In genomic region chr12:26939953-26940352, GRCh38 we compare ENCODE assay signal across 9 cellular contexts. TPM values are rescaled to one million over a fixed set of nuclear protein-coding genes. Genes with fewer than 3 reads are reported as not detected.
DNase-seq lines count a peak whose midpoint lies in the region; ATAC-seq and TF ChIP-seq lines count a peak whose summit lies in the region.
"Had no signal": no experiment of that assay in that cellular context is flagged by ENCODE, and none has a peak within 500 bp of the region (broad histone marks: within the 10 kb centered on the region; RNA-seq: fewer than 3 reads in every experiment).

No MANE protein-coding gene starts in this region.

- H3K9ac ChIP-seq in SK-N-SH (peak overlapping the region; percentile 90; the same call in 1 of the 2 replicates), stomach smooth muscle (ENCODE audit: low read length in 2 of 2) (no peak overlapping the region)

- H3K4me3 ChIP-seq in SK-N-SH (ENCODE audit: low read depth in 2 of 2, low read length in 1 of 2): peak overlapping the region; percentile 96 to 98; a peak in 3 of 4 replicates
- peak overlapping the region; percentile 94 for H3K4me3 ChIP-seq in fibroblast of villous mesenchyme (ENCODE audit: low read depth, low read length)
- H3K4me3 ChIP-seq in stomach smooth muscle (ENCODE audit: low read length in 2 of 2): peak overlapping the region; percentile 89

- TF ChIP-seq CTCF in SK-N-SH (IDR thresholded peaks at IDR 0.05) (no peak), fibroblast of villous mesenchyme (IDR thresholded peaks at IDR 0.05; ENCODE audit: insufficient read depth, low read depth, low read length) (no peak)

- ATAC-seq in SK-N-SH treated with all-trans-retinoic acid at 6 μM for 48 hours (no peak), T-cell (replicated peaks in 1 of 4) (no peak), GM21723 (IDR thresholded peaks at IDR 0.05; ENCODE audit: unreplicated experiment) (no peak), GM18505 (IDR thresholded peaks at IDR 0.05; ENCODE audit: unreplicated experiment) (no peak)

- no peaks in the 10 kb centered on the region for H3K9me3 Mint-ChIP-seq in T-cell

- DNase-seq in SK-N-SH (no peak), T-cell (no peak), fibroblast of villous mesenchyme (ENCODE audit: low read depth) (no peak), cerebellar nuclear complex (lab: John Stamatoyannopoulos, UW) (no peak)
- DNase-seq: hypothalamus had no signal

- peaks cover 9% of the 10 kb centered on the region for H3K36me3 Mint-ChIP-seq in T-cell

- TF ChIP-seq POLR2A in GM18505 (IDR thresholded peaks at IDR 0.05; ENCODE audit: borderline replicate concordance, extremely low read depth, insufficient read depth, insufficient read length): no peak

- H3K36me3 ChIP-seq in SK-N-SH (replicated peaks in 1 of 2; ENCODE audit: control insufficient read depth in 1 of 2, insufficient read depth in 2 of 2, low read length in 1 of 2): no peaks in the 10 kb centered on the region
- no peaks in the 10 kb centered on the region for H3K36me3 ChIP-seq in stomach smooth muscle (ENCODE audit: control insufficient read depth in 2 of 2, insufficient read depth in 2 of 2, low read length in 2 of 2)

- peaks cover 8% of the 10 kb centered on the region for H3F3A ChIP-seq in SK-N-SH (replicated peaks; ENCODE audit: insufficient read depth)

- no peak overlapping the region for H3K27ac ChIP-seq in SK-N-SH (ENCODE audit: low read depth in 2 of 2, low read length in 1 of 2)
- no peak overlapping the region for H3K27ac ChIP-seq in stomach smooth muscle (ENCODE audit: low read length)

- peak overlapping the region; percentile 98 to 99 for H3K27ac Mint-ChIP-seq in T-cell

- H4K20me1 ChIP-seq in SK-N-SH (ENCODE audit: insufficient read depth): peaks cover 18% of the 10 kb centered on the region

- H3K4me2 ChIP-seq in SK-N-SH: peak overlapping the region; percentile 93

- WGBS in SK-N-SH (ENCODE audit: low lambda C conversion rate): 71% methylated on average over 1 of the region's 1 CpG

- H3K79me2 ChIP-seq in SK-N-SH (ENCODE audit: insufficient read depth): peaks cover 91% of the 10 kb centered on the region

- H2AFZ ChIP-seq in SK-N-SH (ENCODE audit: low read depth): no peak overlapping the region

- TF ChIP-seq EP300 in SK-N-SH (IDR thresholded peaks at IDR 0.05; ENCODE audit: borderline replicate concordance in 1 of 2, low read depth in 1 of 2, low read length in 1 of 2): no peak

- no peaks in the 10 kb centered on the region for H3K27me3 Mint-ChIP-seq in T-cell

- H3K4me3 Mint-ChIP-seq in T-cell: peak overlapping the region; percentile 91 to 98 (median 95)

- H3K9me3 ChIP-seq in SK-N-SH (peaks cover 7% of the 10 kb centered on the region), stomach smooth muscle (ENCODE audit: control insufficient read depth in 2 of 2, low read length in 2 of 2) (no peaks in the 10 kb centered on the region)

- peaks cover 69 to 85% (median 72%) of the 10 kb centered on the region in 3 donors for H3K4me1 Mint-ChIP-seq in T-cell

- CTCF ChIA-PET in SK-N-SH (lab: Yijun Ruan, JAX) (interaction anchor here (1.0 kb wide), 2 partner anchors 55 to 74 kb away, joined by 3 to 5 read pairs; partner anchors contain the start of gene TM7SF3), T-cell (lab: Charles Lee) (interaction anchor here in 1 of 2 donors (1.0 kb wide), 1 partner anchor 75 kb away, joined by 3 read pairs; no protein-coding TSS in a partner anchor)

- POLR2A ChIA-PET in SK-N-SH (lab: Yijun Ruan, JAX): no interaction called here
- POLR2A ChIA-PET in T-cell (lab: Charles Lee): no interaction called here

- no peaks in the 10 kb centered on the region for H3K27me3 ChIP-seq in SK-N-SH (ENCODE audit: insufficient read depth)
- H3K27me3 ChIP-seq in stomach smooth muscle (ENCODE audit: control insufficient read depth in 1 of 2, insufficient read depth in 2 of 2, low read length in 2 of 2): no peaks in the 10 kb centered on the region

- no peak for TF ChIP-seq RAD21 in SK-N-SH (IDR thresholded peaks at IDR 0.05; ENCODE audit: low read length)

- H3K9me2 ChIP-seq in SK-N-SH: no peaks in the 10 kb centered on the region; the same call in 1 of the 2 replicates

- H3K4me1 ChIP-seq in SK-N-SH (ENCODE audit: control insufficient read depth in 1 of 2, insufficient read depth in 2 of 2, low read depth in 1 of 2, low read length in 1 of 2) (peaks cover 20 to 21% of the 10 kb centered on the region in 2 experiments; a peak in 3 of 4 replicates), stomach smooth muscle (ENCODE audit: control insufficient read depth, insufficient read depth, low read length) (peaks cover 5% of the 10 kb centered on the region)

TF ChIP-seq in SK-N-SH, 30 proteins besides CTCF, POLR2A, EP300 and RAD21:
- TF ChIP-seq ELF1 (IDR thresholded peaks at IDR 0.05): no peak
- no peak for TF ChIP-seq SIN3A (IDR thresholded peaks at IDR 0.05; ENCODE audit: borderline replicate concordance, low read depth, low read length)

TF ChIP-seq in SK-N-SH treated with all-trans-retinoic acid at 6 μM for 48 hours, 23 proteins besides CTCF, POLR2A, EP300 and RAD21:
- TF ChIP-seq ZNF70 (CRISPR knock-in tag; IDR thresholded peaks at IDR 0.05): no peak
- TF ChIP-seq PPARA (CRISPR knock-in tag; IDR thresholded peaks at IDR 0.05; ENCODE audit: borderline replicate concordance): no peak
- TF ChIP-seq POU6F1 (CRISPR knock-in tag; IDR thresholded peaks at IDR 0.05; ENCODE audit: borderline replicate concordance, low read depth): no peak
- no peak for TF ChIP-seq BACH2 (CRISPR knock-in tag; IDR thresholded peaks at IDR 0.05; ENCODE audit: borderline replicate concordance)
- no peak for TF ChIP-seq ISL1 (CRISPR knock-in tag; IDR thresholded peaks at IDR 0.05)
- no peak for TF ChIP-seq OSR1 (CRISPR knock-in tag; IDR thresholded peaks at IDR 0.05)
- no peak for TF ChIP-seq TCF4 (CRISPR knock-in tag; IDR thresholded peaks at IDR 0.05; ENCODE audit: borderline replicate concordance)
- no peak for TF ChIP-seq TSHZ2 (CRISPR knock-in tag; IDR thresholded peaks at IDR 0.05)
- TF ChIP-seq ZFP3 (CRISPR knock-in tag; IDR thresholded peaks at IDR 0.05): no peak
- no peak for TF ChIP-seq ZC3H10 (CRISPR knock-in tag; IDR thresholded peaks at IDR 0.05)
- no peak for TF ChIP-seq SNAI2 (CRISPR knock-in tag; IDR thresholded peaks at IDR 0.05)
- no peak for TF ChIP-seq ESRRG (CRISPR knock-in tag; IDR thresholded peaks at IDR 0.05)

RNA-seq across cellular contexts. Expression of gene FGFR1OP2, which starts 1.7 kb away (rescaled TPM):
- 20.6 and 21.7 TPM in 2 replicates for polyA plus RNA-seq in SK-N-SH (2012; rRNA removed)
- 23.5 and 31.0 TPM in 2 replicates for polyA plus RNA-seq in SK-N-SH (2012; cell fraction: cytosol; rRNA removed)
- 8.1 and 12.9 TPM in 2 replicates for polyA plus RNA-seq in SK-N-SH (2012; cell fraction: nucleus; rRNA removed)
- total RNA-seq in T-cell: 10 to 100 TPM; 51.7 to 83.6 (median 71.3) TPM
- 44.0 and 48.6 TPM in 2 replicates for total RNA-seq in fibroblast of villous mesenchyme

RNA-seq across cellular contexts. Expression of gene INTS13, which starts 2.2 kb away (rescaled TPM):
- polyA plus RNA-seq in SK-N-SH (2012; rRNA removed): 7.2 and 9.7 TPM in 2 replicates
- 10.2 and 13.1 TPM in 2 replicates for polyA plus RNA-seq in SK-N-SH (2012; cell fraction: cytosol; rRNA removed)
- polyA plus RNA-seq in SK-N-SH (2012; cell fraction: nucleus; rRNA removed): 5.1 and 10.0 TPM in 2 replicates
- total RNA-seq in T-cell (10 to 100 TPM; 19.7 to 26.0 (median 23.9) TPM), fibroblast of villous mesenchyme (30.6 and 50.5 TPM in 2 replicates)
